In the genomic region with DNA sequence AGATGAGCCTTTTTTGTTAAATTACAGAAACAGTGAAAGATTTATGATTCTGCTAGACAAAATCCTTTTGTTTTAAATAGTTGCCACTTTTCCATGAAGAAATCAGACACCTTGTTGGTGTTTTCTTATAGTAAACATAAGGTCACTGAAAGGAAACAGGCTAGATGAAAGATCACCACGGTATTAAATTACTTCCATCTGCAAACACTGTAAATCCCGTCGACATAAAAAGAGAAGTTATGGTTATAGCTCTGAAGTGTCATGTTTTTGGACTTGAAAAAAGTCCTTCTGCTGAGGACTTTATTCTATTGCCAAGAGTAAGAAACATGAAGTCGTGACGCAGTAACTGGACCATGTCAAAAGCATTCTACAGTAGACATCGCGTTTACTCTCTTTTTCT, we compare ENCODE assay signal across 27 cellular contexts.
DNase-seq lines count a peak whose midpoint lies in the region; ATAC-seq, FAIRE-seq and TF ChIP-seq lines count a peak whose summit lies in the region.
"Had no signal": no experiment of that assay in that cellular context is flagged by ENCODE, and none has a peak within 500 bp of the region (broad histone marks: within the 10 kb centered on the region; RNA-seq: fewer than 3 reads in every experiment).

No MANE protein-coding gene starts in this region.

- H2AFZ ChIP-seq in PC-9: no peak overlapping the region

- H3K27ac ChIP-seq in pancreas: no peak overlapping the region
- H3K27ac ChIP-seq in PC-9: no peak overlapping the region
- H3K27ac ChIP-seq: gastrocnemius medialis, thoracic aorta had no signal

- ATAC-seq in pancreas (no peak), GM21526 (IDR thresholded peaks at IDR 0.05; ENCODE audit: low FRiP score, unreplicated experiment) (no peak), HG02763 (IDR thresholded peaks at IDR 0.05; ENCODE audit: unreplicated experiment) (no peak)
- ATAC-seq: activated CD8-positive, alpha-beta memory T cell treated with anti-CD3 and anti-CD28 coated beads, Interleukin-2, amount 10 ng/mL, durations not matched to agents 7 days and 5 days; activated T-cell treated with anti-CD3 and anti-CD28 coated beads, Interleukin-2, amount 50 U/mL, for 72 hours; gastrocnemius medialis; left cardiac atrium; right cardiac atrium; Right ventricle myocardium inferior; stimulated activated naive CD8-positive, alpha-beta T cell treated with anti-CD3 and anti-CD28 coated beads, Interleukin-15, amount 100 ng/mL, for 72 hours had no signal

- H3K36me3 ChIP-seq in pancreas (no peaks in the 10 kb centered on the region), PC-9 (ENCODE audit: low read depth) (no peaks in the 10 kb centered on the region)
- H3K36me3 ChIP-seq: BE2C, gastrocnemius medialis, thoracic aorta had no signal

- no peaks in the 10 kb centered on the region for H3K9me3 ChIP-seq in pancreas
- H3K9me3 ChIP-seq in PC-9 (ENCODE audit: insufficient read depth, low read depth): no peaks in the 10 kb centered on the region
- H3K9me3 ChIP-seq: BE2C, gastrocnemius medialis, SK-N-SH, thoracic aorta had no signal

- DNase-seq in DMS53 (lab: John Stamatoyannopoulos, UW) (peak; percentile 85), MV-4-11 (lab: John Stamatoyannopoulos, UW) (peak; percentile 26), fibroblast of mammary gland (ENCODE audit: low read depth) (peak; percentile 31), pancreas (no peak), PC-9 (no peak), urothelium cell line (ENCODE audit: low spot score) (no peak)
- DNase-seq: activated B cell treated with CpG ODN at 0.5 μM for 24 hours; activated CD8-positive, alpha-beta memory T cell treated with anti-CD3 and anti-CD28 coated beads, Interleukin-2, amount 10 ng/mL, durations not matched to agents 7 days and 5 days; activated T-cell treated with anti-CD3 and anti-CD28 coated beads, Interleukin-2, amount 50 U/mL, for 72 hours; BE2C; central memory CD4-positive, alpha-beta T cell; DMS153; gastrocnemius medialis; HCEC 1CT; left cardiac atrium; NCI-H1048; NCI-H524 treated with DMSO at 0.1 percent for 48 hours; NK-92 treated with Interleukin-12 subunit alpha and Interleukin-12 subunit beta, amount 100 ng/mL, for 24 hours; right cardiac atrium; SK-N-SH; stimulated activated CD8-positive, alpha-beta memory T cell treated with anti-CD3 and anti-CD28 coated beads, Interleukin-4, amount 100 ng/mL, for 48 hours; stimulated activated naive CD8-positive, alpha-beta T cell treated with anti-CD3 and anti-CD28 coated beads, Interleukin-15, amount 100 ng/mL, for 72 hours had no signal

- CTCF ChIA-PET in PC-9 (lab: Charles Lee): no interaction called here

- no peaks in the 10 kb centered on the region for H3K27me3 ChIP-seq in pancreas
- H3K27me3 ChIP-seq in PC-9 (ENCODE audit: insufficient read depth, low read depth): no peaks in the 10 kb centered on the region
- H3K27me3 ChIP-seq: BE2C, gastrocnemius medialis had no signal

- H3K4me1 ChIP-seq in pancreas (no peaks in the 10 kb centered on the region), PC-9 (replicated peaks; ENCODE audit: insufficient read depth) (no peaks in the 10 kb centered on the region)
- H3K4me1 ChIP-seq: BE2C, gastrocnemius medialis had no signal

- no peak overlapping the region for H3K4me2 ChIP-seq in PC-9
- H3K4me2 ChIP-seq: SK-N-SH had no signal

- no TSS peak for BruUV-seq in PC-9 (replicated peaks; lab: Mats Ljungman, UMichigan)

- no peak overlapping the region for H3K4me3 ChIP-seq in fibroblast of mammary gland (ENCODE audit: control insufficient read depth, low read depth, low read length)
- H3K4me3 ChIP-seq in pancreas: no peak overlapping the region
- no peak overlapping the region for H3K4me3 ChIP-seq in PC-9
- H3K4me3 ChIP-seq: gastrocnemius medialis, thoracic aorta had no signal

- H4K20me1 ChIP-seq in PC-9 (ENCODE audit: insufficient read depth): no peaks in the 10 kb centered on the region

- 48 to 60% methylated on average over 7 of the region's 7 CpGs for WGBS in pancreas, 2 donors

- no peaks in the 10 kb centered on the region for H3F3A ChIP-seq in PC-9 (ENCODE audit: insufficient read depth, low read depth)

- FAIRE-seq in pancreas (lab: Jason Lieb, UNC): peak; percentile 34
- FAIRE-seq in urothelium cell line (lab: Jason Lieb, UNC): no peak
- FAIRE-seq: G401.6 had no signal

- intact Hi-C loops in pancreas (cut with DNase I): no loop called here
- intact Hi-C loops in PC-9 (cut with micrococcal nuclease; ENCODE audit: unreplicated experiment): no loop called here

- H3K79me2 ChIP-seq in PC-9 (ENCODE audit: low read depth): no peaks in the 10 kb centered on the region

- H3K9me2 ChIP-seq in PC-9 (ENCODE audit: insufficient read depth): no peaks in the 10 kb centered on the region
- H3K9me2 ChIP-seq: SK-N-SH had no signal

- POLR2A ChIA-PET in PC-9 (lab: Charles Lee; ENCODE audit: unreplicated experiment): no interaction called here

- no peak for TF ChIP-seq CTCF in fibroblast of mammary gland (conservative IDR thresholded peaks at IDR 0.05; ENCODE audit: control insufficient read depth, insufficient read depth, low read depth, low read length)
- no peak for TF ChIP-seq CTCF in pancreas (IDR thresholded peaks at IDR 0.05)
- no peak for TF ChIP-seq CTCF in PC-9 (conservative IDR thresholded peaks at IDR 0.05)

Comparison
In these comparisons a context has a peak if more than half of its experiments do, and no peak if none do; other contexts are left out.
1. DNase-seq: peak in DMS53 (single experiment), MV-4-11 (single experiment) and fibroblast of mammary gland (single experiment); none in pancreas (0 of 6), PC-9 (0 of 2) and urothelium cell line (single experiment).